In the genomic region with DNA sequence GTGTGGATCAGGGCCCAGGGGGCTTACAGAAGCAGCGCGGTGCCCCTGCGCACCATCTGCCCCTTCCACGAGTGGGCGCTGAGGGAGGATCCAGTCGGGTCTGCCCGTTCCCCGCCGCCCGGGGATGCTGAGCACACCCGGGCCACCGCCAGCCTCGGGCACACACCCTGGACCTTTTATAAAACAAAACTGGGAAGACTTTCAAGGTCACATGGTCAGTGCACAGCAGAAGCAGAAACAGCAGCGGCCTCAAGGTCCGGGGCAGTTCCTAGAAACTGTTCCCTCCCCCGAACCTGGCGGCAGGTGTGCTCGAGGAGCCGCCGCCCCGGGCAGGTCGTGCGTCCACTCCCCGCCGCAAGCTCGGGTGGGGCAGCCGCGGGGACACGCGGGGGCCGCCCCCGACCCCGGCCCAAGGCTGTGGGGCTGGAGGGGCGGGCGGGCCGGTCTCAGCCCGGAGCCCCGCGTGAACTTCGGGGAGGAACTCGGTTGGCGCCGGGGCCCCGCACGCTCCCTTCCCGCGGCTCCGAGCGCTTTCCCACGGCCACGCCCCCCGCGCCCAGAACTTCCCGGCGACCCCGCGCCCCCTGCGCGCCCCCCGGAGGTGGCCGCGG, we compare ENCODE assay signal across 8 cellular contexts. TPM values are rescaled to one million over a fixed set of nuclear protein-coding genes. Genes with fewer than 3 reads are reported as not detected.
DNase-seq lines count a peak whose midpoint lies in the region; TF ChIP-seq lines count a peak whose summit lies in the region.

No MANE protein-coding gene starts in this region.

- H3K27me3 ChIP-seq in brain microvascular endothelial cell (replicated peaks): no peaks in the 10 kb centered on the region
- H3K27me3 ChIP-seq in iPS-20b (ENCODE audit: insufficient read depth, low read length): no peaks in the 10 kb centered on the region
- H3K27me3 ChIP-seq in skeletal muscle satellite cell (ENCODE audit: control insufficient read depth, insufficient read depth, low read length): no peaks in the 10 kb centered on the region

- H3K4me3 ChIP-seq in brain microvascular endothelial cell (ENCODE audit: low read depth, low read length) (peak overlapping the region; percentile 35), iPS-20b (ENCODE audit: low read length) (peak overlapping the region; percentile 63; the same call in 1 of the 2 replicates), skeletal muscle satellite cell (ENCODE audit: low read length) (peak overlapping the region; percentile 70)

- H3K9me3 ChIP-seq in iPS-20b (ENCODE audit: insufficient read depth, low read depth, low read length) (no peaks in the 10 kb centered on the region), skeletal muscle satellite cell (replicated peaks; ENCODE audit: low read length) (no peaks in the 10 kb centered on the region)

- H3K9ac ChIP-seq in iPS-20b (ENCODE audit: low read depth, low read length) (peak overlapping the region; percentile 32; the same call in 1 of the 2 replicates), skeletal muscle satellite cell (ENCODE audit: low read depth, low read length) (peak overlapping the region; percentile 41)

- in situ Hi-C loops in brain microvascular endothelial cell (cut with HindIII; ENCODE audit: low pct_ligation_motif_present, low sequenced_read_pairs): no loop called here

- TF ChIP-seq CTCF in brain microvascular endothelial cell (IDR thresholded peaks at IDR 0.05; ENCODE audit: low read depth, low read length, missing control alignments): peak; percentile 39

- H3K27ac ChIP-seq in brain microvascular endothelial cell (no peak overlapping the region), iPS-20b (ENCODE audit: low read length) (no peak overlapping the region)

- DNase-seq in NCI-H1105 treated with DMSO at 0.1 percent for 48 hours (lab: John Stamatoyannopoulos, UW) (peak; percentile 30), NCI-H1105 (lab: John Stamatoyannopoulos, UW) (no peak), NCI-H226 (peak; percentile 19), brain microvascular endothelial cell (no peak)
- no peak for DNase-seq in activated CD4-positive, CD25-positive, alpha-beta regulatory T cell treated with anti-CD3 and anti-CD28 coated beads, Interleukin-2, amount 50 U/mL, for 72 hours
- no peak for DNase-seq in activated CD4-positive, alpha-beta T cell treated with anti-CD3 and anti-CD28 coated beads, Interleukin-2, amount 50 U/mL, for 4 hours

- H3K4me1 ChIP-seq in iPS-20b (ENCODE audit: insufficient read depth, low read length) (peaks cover 4% of the 10 kb centered on the region; the same call in 1 of the 2 replicates), skeletal muscle satellite cell (ENCODE audit: control insufficient read depth, insufficient read depth, low read length) (peaks cover 5% of the 10 kb centered on the region)

- H3K4me2 ChIP-seq in skeletal muscle satellite cell (ENCODE audit: low read length): peak overlapping the region; percentile 84

- no peaks in the 10 kb centered on the region for H3K36me3 ChIP-seq in brain microvascular endothelial cell (replicated peaks)
- peaks cover 8% of the 10 kb centered on the region for H3K36me3 ChIP-seq in iPS-20b (ENCODE audit: insufficient read depth, low read depth, low read length)
- peaks cover 3% of the 10 kb centered on the region for H3K36me3 ChIP-seq in skeletal muscle satellite cell (ENCODE audit: insufficient read depth, low read length)

RNA-seq across cellular contexts. Expression of a gene that starts 0.6 kb away (rescaled TPM):
- total RNA-seq in skeletal muscle satellite cell (2012; rRNA removed): 7.9 and 8.9 TPM in 2 replicates

RNA-seq across cellular contexts. Expression of a gene that starts 21.5 kb away (rescaled TPM):
- total RNA-seq in skeletal muscle satellite cell (2012; rRNA removed): 26.6 and 32.8 TPM in 2 replicates

RNA-seq across cellular contexts. Expression of a gene that starts 42.3 kb away (rescaled TPM):
- not detected in 2 replicates for total RNA-seq in skeletal muscle satellite cell (2012; rRNA removed)

Comparison
In these comparisons a context has a peak if more than half of its experiments do, and no peak if none do; other contexts are left out.
1. DNase-seq: peak in NCI-H1105 treated with DMSO at 0.1 percent for 48 hours (single experiment) and NCI-H226 (single experiment); none in NCI-H1105 (single experiment), brain microvascular endothelial cell (single experiment), activated CD4-positive, CD25-positive, alpha-beta regulatory T cell treated with anti-CD3 and anti-CD28 coated beads, Interleukin-2, amount 50 U/mL, for 72 hours (single experiment) and activated CD4-positive, alpha-beta T cell treated with anti-CD3 and anti-CD28 coated beads, Interleukin-2, amount 50 U/mL, for 4 hours (0 of 2).
2. Peak in every context shown above with its lines, with median percentiles within 50 percentile points of each other: H3K4me3 ChIP-seq.